In genomic region chr6:39048481-39049399, GRCh38 we compare ENCODE assay signal across 11 cellular contexts. TPM values are rescaled to one million over a fixed set of nuclear protein-coding genes. Genes with fewer than 3 reads are reported as not detected.
DNase-seq lines count a peak whose midpoint lies in the region; ATAC-seq and TF ChIP-seq lines count a peak whose summit lies in the region.
"Had no signal": no experiment of that assay in that cellular context is flagged by ENCODE, and none has a peak within 500 bp of the region (broad histone marks: within the 10 kb centered on the region; RNA-seq: fewer than 3 reads in every experiment).

Gene GLP1R, plus strand, starts transcription at chr6:39048781. Its CDS starts 60 bp downstream, at chr6:39048841.

- peaks cover 1% of the 10 kb centered on the region for H3K4me1 Mint-ChIP-seq in endodermal cell
- peaks cover 11 to 37% (median 17%) of the 10 kb centered on the region in 7 donors for H3K4me1 Mint-ChIP-seq in naive thymus-derived CD4-positive, alpha-beta T cell

- peak within 1 kb of the TSS; percentile 84 for H3K4me2 ChIP-seq in BLaER1

- no peak for ATAC-seq in naive thymus-derived CD4-positive, alpha-beta T cell
- no peak for ATAC-seq in HG03565 (IDR thresholded peaks at IDR 0.05; ENCODE audit: unreplicated experiment)
- ATAC-seq in HG02885 (IDR thresholded peaks at IDR 0.05; ENCODE audit: poor library complexity, unreplicated experiment) = no peak
- no peak for ATAC-seq in HG02571 (IDR thresholded peaks at IDR 0.05; ENCODE audit: unreplicated experiment)

- POLR2A ChIA-PET in naive thymus-derived CD4-positive, alpha-beta T cell (lab: Charles Lee) = no interaction called here

- peaks cover 32% of the 10 kb centered on the region for H3K27me3 ChIP-seq in BLaER1
- H3K27me3 ChIP-seq in MG63 = peaks cover 37% of the 10 kb centered on the region
- H3K27me3 ChIP-seq in endodermal cell (ENCODE audit: control insufficient read depth, insufficient read depth, low read length, poor library complexity, severe bottlenecking) = peaks cover 62% of the 10 kb centered on the region
- H3K27me3 ChIP-seq in naive thymus-derived CD4-positive, alpha-beta T cell (ENCODE audit: control insufficient read depth in 2 of 2, insufficient read depth in 2 of 2, low read length in 2 of 2) = peaks cover 0 to 3% of the 10 kb centered on the region in 2 donors

- H3K9ac ChIP-seq in BLaER1 = peak within 1 kb of the TSS; percentile 82
- H3K9ac ChIP-seq in endodermal cell (ENCODE audit: extremely low read depth, low read length, poor library complexity, severe bottlenecking) = no peak within 1 kb of the TSS

- H3K9me3 ChIP-seq in BLaER1 (no peaks in the 10 kb centered on the region), MG63 (no peaks in the 10 kb centered on the region), endodermal cell (ENCODE audit: control insufficient read depth, low read length) (no peaks in the 10 kb centered on the region)
- no peaks in the 10 kb centered on the region for H3K9me3 ChIP-seq in naive thymus-derived CD4-positive, alpha-beta T cell (ENCODE audit: control insufficient read depth in 2 of 3, low read length in 3 of 3)

- peak within 1 kb of the TSS; percentile 53 for H3K4me3 Mint-ChIP-seq in endodermal cell
- peak within 1 kb of the TSS; percentile 26 to 83 (median 60) for H3K4me3 Mint-ChIP-seq in naive thymus-derived CD4-positive, alpha-beta T cell

- no peak within 1 kb of the TSS for H3K27ac Mint-ChIP-seq in endodermal cell
- no peak within 1 kb of the TSS for H3K27ac Mint-ChIP-seq in naive thymus-derived CD4-positive, alpha-beta T cell

- H3K4me3 ChIP-seq in BLaER1 = peak within 1 kb of the TSS; percentile 81
- peak within 1 kb of the TSS; percentile 20 for H3K4me3 ChIP-seq in MG63
- H3K4me3 ChIP-seq in endodermal cell (ENCODE audit: low read length) = peak within 1 kb of the TSS; percentile 64
- H3K4me3 ChIP-seq in naive thymus-derived CD4-positive, alpha-beta T cell (ENCODE audit: low read length) = no peak within 1 kb of the TSS

- peak; percentile 45 for DNase-seq in MG63
- DNase-seq in endodermal cell = peak; percentile 79
- peak in 2 of 9 donors; percentile 4 to 29 for DNase-seq in naive thymus-derived CD4-positive, alpha-beta T cell
- DNase-seq in caudate nucleus (lab: John Stamatoyannopoulos, UW) = no peak
- DNase-seq: HCEC 1CT; stimulated activated CD8-positive, alpha-beta memory T cell treated with anti-CD3 and anti-CD28 coated beads, Interleukin-4, amount 100 ng/mL, for 48 hours had no signal

- CTCF ChIA-PET in naive thymus-derived CD4-positive, alpha-beta T cell (lab: Charles Lee) = no interaction called here

- no peak for TF ChIP-seq CTCF in endodermal cell (conservative IDR thresholded peaks at IDR 0.05)

- H3K27me3 Mint-ChIP-seq in endodermal cell (ENCODE audit: insufficient read depth) = peaks cover 86% of the 10 kb centered on the region
- peaks cover 21 to 50% (median 48%) of the 10 kb centered on the region in 5 donors for H3K27me3 Mint-ChIP-seq in naive thymus-derived CD4-positive, alpha-beta T cell

- H3K36me3 ChIP-seq in BLaER1 (no peaks in the 10 kb centered on the region), MG63 (no peaks in the 10 kb centered on the region), endodermal cell (ENCODE audit: control insufficient read depth, insufficient read depth, low read length) (no peaks in the 10 kb centered on the region)
- no peaks in the 10 kb centered on the region for H3K36me3 ChIP-seq in naive thymus-derived CD4-positive, alpha-beta T cell (ENCODE audit: control insufficient read depth in 2 of 3, insufficient read depth in 3 of 3, low read length in 3 of 3)

- no peaks in the 10 kb centered on the region for H3K9me3 Mint-ChIP-seq in endodermal cell
- H3K9me3 Mint-ChIP-seq in naive thymus-derived CD4-positive, alpha-beta T cell = no peaks in the 10 kb centered on the region

- intact Hi-C loops in naive thymus-derived CD4-positive, alpha-beta T cell (cut with micrococcal nuclease) = no loop called here

- 4 to 6% methylated on average over 20 to 74 of the region's 74 CpGs for WGBS in endodermal cell (ENCODE audit: insufficient coverage in 1 of 2, insufficient read length in 1 of 2), 2 experiments

- peak within 1 kb of the TSS; percentile 83 for H3K27ac ChIP-seq in BLaER1
- H3K27ac ChIP-seq in endodermal cell (ENCODE audit: low read depth, low read length) = no peak within 1 kb of the TSS
- H3K27ac ChIP-seq in naive thymus-derived CD4-positive, alpha-beta T cell (ENCODE audit: low read depth, low read length) = no peak within 1 kb of the TSS
- no peak within 1 kb of the TSS for H3K27ac ChIP-seq in caudate nucleus (ENCODE audit: low read depth, low read length)

- no peaks in the 10 kb centered on the region for H3K36me3 Mint-ChIP-seq in endodermal cell (ENCODE audit: low read depth)
- H3K36me3 Mint-ChIP-seq in naive thymus-derived CD4-positive, alpha-beta T cell = peaks cover 0 to 4% (median 0%) of the 10 kb centered on the region in 5 donors

- H3K4me1 ChIP-seq in BLaER1 (peaks cover 47% of the 10 kb centered on the region), endodermal cell (ENCODE audit: control insufficient read depth, insufficient read depth, low read length) (peaks cover 4% of the 10 kb centered on the region)
- H3K4me1 ChIP-seq in naive thymus-derived CD4-positive, alpha-beta T cell (ENCODE audit: control insufficient read depth in 2 of 2, insufficient read depth in 2 of 2, low read length in 2 of 2) = peaks cover 0 to 5% of the 10 kb centered on the region in 2 donors

- H4K20me1 ChIP-seq in BLaER1 = peaks cover 45% of the 10 kb centered on the region

RNA-seq across cellular contexts. Expression of gene GLP1R, which starts in this region (rescaled TPM):
- total RNA-seq in MG63 (2014; rRNA removed; shearing (Covaris generic); ENCODE audit: low replicate concordance) = not detected in 2 replicates
- under 1 TPM in 1 of 2 donors, not detected in 1; 0.15 TPM for total RNA-seq in endodermal cell
- 0.18 TPM for polyA plus RNA-seq in endodermal cell (2013, experiment 1 of 2)
- polyA plus RNA-seq in endodermal cell (2013, experiment 2 of 2) = 0.25 TPM
- not detected for total RNA-seq in naive thymus-derived CD4-positive, alpha-beta T cell
- polyA plus RNA-seq in naive thymus-derived CD4-positive, alpha-beta T cell = not detected
- total RNA-seq: bronchial epithelial cell had no signal

Comparison
In these comparisons a context has a peak if more than half of its experiments do, and no peak if none do; other contexts are left out.
1. Peak in DNase-seq and H3K4me3 ChIP-seq in MG63; RNA of the gene not detected or under 1 TPM.
2. Peak in DNase-seq and H3K4me3 ChIP-seq in endodermal cell; RNA of the gene not detected or under 1 TPM.